ENCODE assay signal across 17 cellular contexts in the genomic region with DNA sequence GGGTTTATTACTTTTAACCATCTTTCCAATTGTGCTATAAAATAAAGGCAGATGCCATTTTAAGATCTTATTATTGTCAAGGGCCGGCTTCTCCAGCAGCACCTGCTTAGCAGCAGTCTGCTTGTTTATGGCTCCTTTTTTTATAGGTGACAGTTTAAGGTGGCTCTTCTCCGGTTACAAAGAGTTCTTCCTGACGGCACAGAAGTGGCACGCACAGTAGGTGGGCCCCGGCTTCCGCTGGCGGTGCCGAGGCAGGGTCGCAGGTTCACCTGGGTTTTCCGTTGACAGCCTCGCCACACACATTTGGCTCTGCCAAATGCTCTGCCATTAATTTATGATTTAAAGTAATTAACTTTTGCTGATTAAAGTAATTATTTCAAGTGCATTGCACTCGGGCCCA.
"Had no signal": no experiment of that assay in that cellular context is flagged by ENCODE, and none has a peak within 500 bp of the region (broad histone marks: within the 10 kb centered on the region; RNA-seq: fewer than 3 reads in every experiment).

No MANE protein-coding gene starts in this region.

- ATAC-seq: activated CD8-positive, alpha-beta T cell treated with anti-CD3 and anti-CD28 coated beads for 36 hours; gastroesophageal sphincter had no signal

- DNase-seq: activated CD4-positive, alpha-beta T cell treated with anti-CD3 and anti-CD28 coated beads for 4 hours; activated CD8-positive, alpha-beta memory T cell treated with anti-CD3 and anti-CD28 coated beads, Interleukin-2, amount 50 U/mL, for 4 hours; activated CD8-positive, alpha-beta T cell treated with anti-CD3 and anti-CD28 coated beads for 36 hours; activated naive CD4-positive, alpha-beta T cell treated with Interleukin-2 at 50 U/mL for 16 hours; caudate nucleus; effector CD4-positive, alpha-beta T cell; islet precursor cell; left ventricle myocardium inferior; mesenchymal stem cell; stimulated activated CD4-positive, alpha-beta T cell treated with anti-CD3 and anti-CD28 coated beads, Interleukin-12 subunit alpha, Interleukin-12 subunit beta, amount 100 ng/mL, for 4 hours; stimulated activated naive CD4-positive, alpha-beta T cell treated with Interleukin-2 at 50 U/mL for 16 hours; T-helper 9 cell; upper lobe of left lung; WERI-Rb-1 had no signal

- H3K27ac ChIP-seq: coronary artery, gastroesophageal sphincter, left ventricle myocardium inferior, suprapubic skin, upper lobe of left lung, WERI-Rb-1 had no signal
